Comparison of ENCODE assay signal across 16 cellular contexts in the genomic region with DNA sequence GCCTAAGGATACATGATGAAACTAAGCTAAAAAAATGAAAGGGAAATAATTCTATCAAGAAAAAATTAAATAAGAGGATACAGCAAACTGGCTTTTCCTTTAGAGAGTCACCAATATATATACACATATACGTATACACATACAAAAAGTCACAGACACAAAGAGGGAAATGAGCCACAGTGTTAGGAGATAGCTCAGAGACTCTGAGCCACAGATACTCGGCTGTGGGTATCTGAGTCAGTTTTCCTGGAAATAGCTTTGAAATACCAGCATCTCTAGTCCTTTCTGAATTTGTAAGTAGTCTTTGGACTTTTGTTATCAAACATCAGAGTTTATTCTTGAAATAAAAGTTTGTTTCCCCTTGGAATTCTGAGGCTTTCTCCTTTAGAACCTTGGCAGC.
DNase-seq lines count a peak whose midpoint lies in the region; ATAC-seq lines count a peak whose summit lies in the region.
"Had no signal": no experiment of that assay in that cellular context is flagged by ENCODE, and none has a peak within 500 bp of the region (broad histone marks: within the 10 kb centered on the region; RNA-seq: fewer than 3 reads in every experiment).

No MANE protein-coding gene starts in this region.

- H3K4me1 Mint-ChIP-seq in T-helper 2 cell treated with Interferon-gamma antibody and Interleukin-4, amounts not matched to agents 5 μg/mL and 100 μg/mL, for 36 hours (ENCODE audit: low read depth): peaks cover 7% of the 10 kb centered on the region
- H3K4me1 Mint-ChIP-seq in activated CD8-positive, alpha-beta T cell treated with anti-CD3 and anti-CD28 coated beads, Interleukin-2, amount 10 ng/mL, durations not matched to agents 7 days and 5 days (ENCODE audit: low read depth): peaks cover 17% of the 10 kb centered on the region
- peaks cover 26 to 28% of the 10 kb centered on the region in 2 donors for H3K4me1 Mint-ChIP-seq in stimulated activated naive B cell treated with anti-CD40 and anti-IgM and Interleukin-4, amounts not matched to agents 10 μg/mL and 1 μg/mL and 100 μg/mL, for 72 hours
- peaks cover 26% of the 10 kb centered on the region for H3K4me1 Mint-ChIP-seq in activated T-helper 1 cell treated with anti-CD3 and anti-CD28 coated beads, Interleukin-12 subunit alpha, Interleukin-12 subunit beta, Interleukin-2, Interleukin-4 antibody, amounts not matched to agents 30 ng/mL and 10 ng/mL and 1 ng/mL, durations not matched to agents 14 hours and 24 hours and 36 hours (ENCODE audit: low read depth)

- CTCF ChIA-PET in activated CD8-positive, alpha-beta T cell treated with anti-CD3 and anti-CD28 coated beads, Interleukin-2, amount 10 ng/mL, durations not matched to agents 7 days and 5 days (lab: Charles Lee): interaction anchor here (0.7 to 2.0 kb wide), 5 partner anchors 49 to 340 kb away, joined by 3 to 7 read pairs (median 3); no protein-coding TSS in a partner anchor

- no peak overlapping the region for H3K4me3 Mint-ChIP-seq in T-helper 2 cell treated with Interferon-gamma antibody and Interleukin-4, amounts not matched to agents 5 μg/mL and 100 μg/mL, for 36 hours
- H3K4me3 Mint-ChIP-seq in activated CD8-positive, alpha-beta T cell treated with anti-CD3 and anti-CD28 coated beads, Interleukin-2, amount 10 ng/mL, durations not matched to agents 7 days and 5 days: no peak overlapping the region
- no peak overlapping the region for H3K4me3 Mint-ChIP-seq in stimulated activated naive B cell treated with anti-CD40 and anti-IgM and Interleukin-4, amounts not matched to agents 10 μg/mL and 1 μg/mL and 100 μg/mL, for 72 hours
- no peak overlapping the region for H3K4me3 Mint-ChIP-seq in activated T-helper 1 cell treated with anti-CD3 and anti-CD28 coated beads, Interleukin-12 subunit alpha, Interleukin-12 subunit beta, Interleukin-2, Interleukin-4 antibody, amounts not matched to agents 30 ng/mL and 10 ng/mL and 1 ng/mL, durations not matched to agents 14 hours and 24 hours and 36 hours
- H3K4me3 Mint-ChIP-seq: HFFc6 had no signal

- peaks cover 11% of the 10 kb centered on the region for H3K27me3 Mint-ChIP-seq in T-helper 2 cell treated with Interferon-gamma antibody and Interleukin-4, amounts not matched to agents 5 μg/mL and 100 μg/mL, for 36 hours (ENCODE audit: low read depth)
- H3K27me3 Mint-ChIP-seq in activated CD8-positive, alpha-beta T cell treated with anti-CD3 and anti-CD28 coated beads, Interleukin-2, amount 10 ng/mL, durations not matched to agents 7 days and 5 days (ENCODE audit: low read depth): peaks cover 16% of the 10 kb centered on the region
- H3K27me3 Mint-ChIP-seq in stimulated activated naive B cell treated with anti-CD40 and anti-IgM and Interleukin-4, amounts not matched to agents 10 μg/mL and 1 μg/mL and 100 μg/mL, for 72 hours: peaks cover 0 to 9% of the 10 kb centered on the region in 2 donors
- H3K27me3 Mint-ChIP-seq in activated T-helper 1 cell treated with anti-CD3 and anti-CD28 coated beads, Interleukin-12 subunit alpha, Interleukin-12 subunit beta, Interleukin-2, Interleukin-4 antibody, amounts not matched to agents 30 ng/mL and 10 ng/mL and 1 ng/mL, durations not matched to agents 14 hours and 24 hours and 36 hours (ENCODE audit: insufficient read depth): peaks cover 7% of the 10 kb centered on the region

- H3K36me3 Mint-ChIP-seq in T-helper 2 cell treated with Interferon-gamma antibody and Interleukin-4, amounts not matched to agents 5 μg/mL and 100 μg/mL, for 36 hours (ENCODE audit: low read depth): no peaks in the 10 kb centered on the region
- H3K36me3 Mint-ChIP-seq in activated naive CD4-positive, alpha-beta T cell treated with anti-CD3 and anti-CD28 coated beads, Interleukin-2, amount 50 U/mL, for 72 hours: peaks cover 10 to 13% of the 10 kb centered on the region in 2 donors
- no peaks in the 10 kb centered on the region for H3K36me3 Mint-ChIP-seq in activated CD8-positive, alpha-beta T cell treated with anti-CD3 and anti-CD28 coated beads, Interleukin-2, amount 10 ng/mL, durations not matched to agents 7 days and 5 days (ENCODE audit: low read depth)
- H3K36me3 Mint-ChIP-seq in stimulated activated naive B cell treated with anti-CD40 and anti-IgM and Interleukin-4, amounts not matched to agents 10 μg/mL and 1 μg/mL and 100 μg/mL, for 72 hours: peaks cover 8 to 12% of the 10 kb centered on the region in 2 donors
- H3K36me3 Mint-ChIP-seq in activated T-helper 1 cell treated with anti-CD3 and anti-CD28 coated beads, Interleukin-12 subunit alpha, Interleukin-12 subunit beta, Interleukin-2, Interleukin-4 antibody, amounts not matched to agents 30 ng/mL and 10 ng/mL and 1 ng/mL, durations not matched to agents 14 hours and 24 hours and 36 hours (ENCODE audit: low read depth): peaks cover 3% of the 10 kb centered on the region

- intact Hi-C loops in activated T-helper 1 cell treated with anti-CD3 and anti-CD28 coated beads, Interleukin-12 subunit alpha, Interleukin-12 subunit beta, Interleukin-2, Interleukin-4 antibody, amounts not matched to agents 30 ng/mL and 10 ng/mL and 1 ng/mL, durations not matched to agents 14 hours and 24 hours and 36 hours (cut with micrococcal nuclease): no loop called here

- peak; percentile 85 to 96 for ATAC-seq in activated naive CD4-positive, alpha-beta T cell treated with anti-CD3 and anti-CD28 coated beads, Interleukin-2, amount 50 U/mL, for 72 hours
- ATAC-seq in activated CD8-positive, alpha-beta T cell treated with anti-CD3 and anti-CD28 coated beads, Interleukin-2, amount 10 ng/mL, durations not matched to agents 7 days and 5 days: peak; percentile 57
- peak; percentile 31 to 38 for ATAC-seq in stimulated activated naive B cell treated with anti-CD40 and anti-IgM and Interleukin-4, amounts not matched to agents 10 μg/mL and 1 μg/mL and 100 μg/mL, for 72 hours (replicated peaks)

- POLR2A ChIA-PET in activated CD8-positive, alpha-beta T cell treated with anti-CD3 and anti-CD28 coated beads, Interleukin-2, amount 10 ng/mL, durations not matched to agents 7 days and 5 days (lab: Charles Lee): no interaction called here

- peak; percentile 26 for DNase-seq in T-helper 2 cell treated with Interferon-gamma antibody and Interleukin-4, amounts not matched to agents 5 μg/mL and 100 μg/mL, for 36 hours (ENCODE audit: low spot score)
- DNase-seq in T-helper 2 cell (no peak), GM19238 (ENCODE audit: insufficient read length, low spot score) (no peak)
- DNase-seq in activated naive CD4-positive, alpha-beta T cell treated with anti-CD3 and anti-CD28 coated beads, Interleukin-2, amount 50 U/mL, for 72 hours (ENCODE audit: low spot score in 2 of 2): no peak
- no peak for DNase-seq in activated naive CD4-positive, alpha-beta T cell treated with Interleukin-2 at 50 U/mL for 16 hours
- peak; percentile 32 for DNase-seq in activated CD8-positive, alpha-beta T cell treated with anti-CD3 and anti-CD28 coated beads, Interleukin-2, amount 10 ng/mL, durations not matched to agents 7 days and 5 days
- no peak for DNase-seq in stimulated activated naive B cell treated with anti-CD40 and anti-IgM and Interleukin-4, amounts not matched to agents 10 μg/mL and 1 μg/mL and 100 μg/mL, for 72 hours
- DNase-seq in activated T-helper 1 cell treated with anti-CD3 and anti-CD28 coated beads, Interleukin-12 subunit alpha, Interleukin-12 subunit beta, Interleukin-2, Interleukin-4 antibody, amounts not matched to agents 30 ng/mL and 10 ng/mL and 1 ng/mL, durations not matched to agents 14 hours and 24 hours and 36 hours (ENCODE audit: low spot score): no peak
- DNase-seq: 8988T, C1 segment of cervical spinal cord, DMS 273 treated with DMSO at 0.1 percent for 48 hours, HFFc6, KG1, NCI-H187 treated with DMSO at 0.1 percent for 48 hours, NCI-H446, NCI-H748 treated with DMSO at 0.1 percent for 48 hours had no signal

- no peak overlapping the region for H3K27ac Mint-ChIP-seq in T-helper 2 cell treated with Interferon-gamma antibody and Interleukin-4, amounts not matched to agents 5 μg/mL and 100 μg/mL, for 36 hours
- H3K27ac Mint-ChIP-seq in activated naive CD4-positive, alpha-beta T cell treated with anti-CD3 and anti-CD28 coated beads, Interleukin-2, amount 50 U/mL, for 72 hours: no peak overlapping the region
- H3K27ac Mint-ChIP-seq in activated CD8-positive, alpha-beta T cell treated with anti-CD3 and anti-CD28 coated beads, Interleukin-2, amount 10 ng/mL, durations not matched to agents 7 days and 5 days: no peak overlapping the region
- H3K27ac Mint-ChIP-seq in stimulated activated naive B cell treated with anti-CD40 and anti-IgM and Interleukin-4, amounts not matched to agents 10 μg/mL and 1 μg/mL and 100 μg/mL, for 72 hours: no peak overlapping the region
- H3K27ac Mint-ChIP-seq in activated T-helper 1 cell treated with anti-CD3 and anti-CD28 coated beads, Interleukin-12 subunit alpha, Interleukin-12 subunit beta, Interleukin-2, Interleukin-4 antibody, amounts not matched to agents 30 ng/mL and 10 ng/mL and 1 ng/mL, durations not matched to agents 14 hours and 24 hours and 36 hours: no peak overlapping the region
- H3K27ac Mint-ChIP-seq: HFFc6 had no signal

- H3K9me3 Mint-ChIP-seq in T-helper 2 cell treated with Interferon-gamma antibody and Interleukin-4, amounts not matched to agents 5 μg/mL and 100 μg/mL, for 36 hours: peaks cover 8% of the 10 kb centered on the region
- H3K9me3 Mint-ChIP-seq in activated naive CD4-positive, alpha-beta T cell treated with anti-CD3 and anti-CD28 coated beads, Interleukin-2, amount 50 U/mL, for 72 hours: peaks cover 7 to 17% of the 10 kb centered on the region in 2 donors
- H3K9me3 Mint-ChIP-seq in activated CD8-positive, alpha-beta T cell treated with anti-CD3 and anti-CD28 coated beads, Interleukin-2, amount 10 ng/mL, durations not matched to agents 7 days and 5 days (ENCODE audit: insufficient read depth): no peaks in the 10 kb centered on the region
- H3K9me3 Mint-ChIP-seq in stimulated activated naive B cell treated with anti-CD40 and anti-IgM and Interleukin-4, amounts not matched to agents 10 μg/mL and 1 μg/mL and 100 μg/mL, for 72 hours: peaks cover 6 to 7% of the 10 kb centered on the region in 2 donors
- peaks cover 13% of the 10 kb centered on the region for H3K9me3 Mint-ChIP-seq in activated T-helper 1 cell treated with anti-CD3 and anti-CD28 coated beads, Interleukin-12 subunit alpha, Interleukin-12 subunit beta, Interleukin-2, Interleukin-4 antibody, amounts not matched to agents 30 ng/mL and 10 ng/mL and 1 ng/mL, durations not matched to agents 14 hours and 24 hours and 36 hours

Comparison
In these comparisons a context has a peak if more than half of its experiments do, and no peak if none do; other contexts are left out.
1. DNase-seq: peak in T-helper 2 cell treated with Interferon-gamma antibody and Interleukin-4, amounts not matched to agents 5 μg/mL and 100 μg/mL, for 36 hours (single experiment) and activated CD8-positive, alpha-beta T cell treated with anti-CD3 and anti-CD28 coated beads, Interleukin-2, amount 10 ng/mL, durations not matched to agents 7 days and 5 days (single experiment); none in T-helper 2 cell (0 of 5), activated naive CD4-positive, alpha-beta T cell treated with anti-CD3 and anti-CD28 coated beads, Interleukin-2, amount 50 U/mL, for 72 hours (0 of 2), activated naive CD4-positive, alpha-beta T cell treated with Interleukin-2 at 50 U/mL for 16 hours (single experiment), stimulated activated naive B cell treated with anti-CD40 and anti-IgM and Interleukin-4, amounts not matched to agents 10 μg/mL and 1 μg/mL and 100 μg/mL, for 72 hours (single experiment), activated T-helper 1 cell treated with anti-CD3 and anti-CD28 coated beads, Interleukin-12 subunit alpha, Interleukin-12 subunit beta, Interleukin-2, Interleukin-4 antibody, amounts not matched to agents 30 ng/mL and 10 ng/mL and 1 ng/mL, durations not matched to agents 14 hours and 24 hours and 36 hours (single experiment) and GM19238 (single experiment).
2. ATAC-seq: peak in every context shown above with its lines; median percentile 90 in activated naive CD4-positive, alpha-beta T cell treated with anti-CD3 and anti-CD28 coated beads, Interleukin-2, amount 50 U/mL, for 72 hours; 57 in activated CD8-positive, alpha-beta T cell treated with anti-CD3 and anti-CD28 coated beads, Interleukin-2, amount 10 ng/mL, durations not matched to agents 7 days and 5 days; 34 in stimulated activated naive B cell treated with anti-CD40 and anti-IgM and Interleukin-4, amounts not matched to agents 10 μg/mL and 1 μg/mL and 100 μg/mL, for 72 hours.